Comparison of ENCODE assay signal across 17 cellular contexts in the genomic region with DNA sequence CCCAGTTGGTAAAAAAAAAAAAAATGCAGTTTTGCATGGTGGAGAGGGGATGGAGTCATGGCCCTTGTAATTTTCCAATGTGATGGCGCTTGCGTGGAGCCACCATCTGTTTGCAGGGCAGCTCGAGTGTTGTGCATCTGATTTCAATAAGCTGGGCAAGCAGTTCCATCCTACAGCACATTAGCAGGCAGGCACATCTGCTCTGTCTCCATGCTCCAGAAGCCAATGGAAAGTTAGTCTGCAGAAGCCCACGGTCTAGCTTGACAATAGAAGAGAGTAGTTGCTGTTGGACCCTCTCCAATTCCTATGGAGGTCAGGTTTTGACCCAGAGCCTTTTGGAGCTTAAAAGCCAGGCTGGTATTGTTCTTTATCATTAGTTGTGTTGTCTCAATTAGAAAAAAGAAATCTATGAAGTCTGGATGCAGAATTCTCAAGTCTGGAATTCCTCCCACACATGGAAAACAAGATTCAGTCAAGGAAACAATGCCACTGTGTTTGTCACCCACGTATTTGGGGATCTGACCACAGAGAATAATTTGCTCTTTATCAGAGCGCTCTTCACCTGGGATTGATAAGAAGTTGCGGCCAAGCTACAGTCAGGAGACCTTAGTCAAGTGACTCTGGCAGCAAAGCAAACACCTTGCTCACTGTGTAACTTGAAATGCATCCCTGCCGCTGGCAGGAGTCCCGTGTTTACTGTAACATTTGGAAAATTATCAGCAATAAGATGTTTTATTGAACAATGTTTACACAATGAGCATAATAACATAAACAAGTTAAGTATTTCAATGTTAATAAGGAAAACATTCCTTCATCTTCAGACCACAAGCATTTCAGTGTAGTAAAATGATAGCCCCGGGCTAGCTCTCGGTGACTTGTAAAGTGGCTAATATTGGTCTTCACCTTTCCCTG. TPM values are rescaled to one million over a fixed set of nuclear protein-coding genes. Genes with fewer than 3 reads are reported as not detected.
A peak's percentile ranks its signal among the peaks of the same experiment; 100 is the strongest.
DNase-seq lines count a peak whose midpoint lies in the region; ATAC-seq lines count a peak whose summit lies in the region.
"Had no signal": no experiment of that assay in that cellular context is flagged by ENCODE, and none has a peak within 500 bp of the region (broad histone marks: within the 10 kb centered on the region; RNA-seq: fewer than 3 reads in every experiment).

No MANE protein-coding gene starts in this region.

- ATAC-seq in T-helper 17 cell (no peak), GM21515 (IDR thresholded peaks at IDR 0.05; ENCODE audit: unreplicated experiment) (no peak)
- ATAC-seq: activated CD8-positive, alpha-beta T cell treated with anti-CD3 and anti-CD28 coated beads, Interleukin-2, amount 10 ng/mL, durations not matched to agents 7 days and 5 days; foreskin keratinocyte had no signal

- DNase-seq in NCI-H748 (lab: John Stamatoyannopoulos, UW; ENCODE audit: unreplicated experiment), result peak; percentile 59
- no peak for DNase-seq in NCI-H748 treated with DMSO at 0.1 percent for 48 hours (lab: John Stamatoyannopoulos, UW)
- DNase-seq in NCI-H2196 treated with DMSO at 0.1 percent for 48 hours (lab: John Stamatoyannopoulos, UW; ENCODE audit: unreplicated experiment), result peak; percentile 43
- peak; percentile 39 to 57 for DNase-seq in dermis microvascular lymphatic vessel endothelial cell (ENCODE audit: low read depth in 2 of 2)
- DNase-seq in activated T-helper 1 cell treated with anti-CD3 and anti-CD28 coated beads, Interleukin-12 subunit alpha, Interleukin-12 subunit beta, Interleukin-2, Interleukin-4 antibody, amounts not matched to agents 30 ng/mL and 10 ng/mL and 1 ng/mL, durations not matched to agents 14 hours and 24 hours and 36 hours (ENCODE audit: low spot score), result no peak
- DNase-seq in T-helper 17 cell, result no peak
- DNase-seq in activated T-cell treated with anti-CD3 and anti-CD28 coated beads, Interleukin-2, amount 50 U/mL, for 1 hour, result no peak
- DNase-seq: activated CD8-positive, alpha-beta T cell treated with anti-CD3 and anti-CD28 coated beads, Interleukin-2, amount 10 ng/mL, durations not matched to agents 7 days and 5 days; activated gamma-delta T cell; effector CD4-positive, alpha-beta T cell; foreskin keratinocyte; NCI-H526 treated with DMSO at 0.1 percent for 48 hours; nucleus accumbens; small intestine had no signal

- intact Hi-C loops in activated T-helper 1 cell treated with anti-CD3 and anti-CD28 coated beads, Interleukin-12 subunit alpha, Interleukin-12 subunit beta, Interleukin-2, Interleukin-4 antibody, amounts not matched to agents 30 ng/mL and 10 ng/mL and 1 ng/mL, durations not matched to agents 14 hours and 24 hours and 36 hours (cut with micrococcal nuclease), result no loop called here

- H3K4me3 Mint-ChIP-seq in activated T-helper 1 cell treated with anti-CD3 and anti-CD28 coated beads, Interleukin-12 subunit alpha, Interleukin-12 subunit beta, Interleukin-2, Interleukin-4 antibody, amounts not matched to agents 30 ng/mL and 10 ng/mL and 1 ng/mL, durations not matched to agents 14 hours and 24 hours and 36 hours, result no peak overlapping the region
- no peak overlapping the region for H3K4me3 Mint-ChIP-seq in T-helper 17 cell
- H3K4me3 Mint-ChIP-seq: activated CD8-positive, alpha-beta T cell treated with anti-CD3 and anti-CD28 coated beads, Interleukin-2, amount 10 ng/mL, durations not matched to agents 7 days and 5 days; stimulated activated naive CD8-positive, alpha-beta T cell treated with anti-CD3 and anti-CD28 coated beads, Interleukin-15, Interleukin-2, amounts not matched to agents 100 ng/mL and 50 ng/mL, for 24 hours had no signal

- H3K36me3 Mint-ChIP-seq in activated T-helper 1 cell treated with anti-CD3 and anti-CD28 coated beads, Interleukin-12 subunit alpha, Interleukin-12 subunit beta, Interleukin-2, Interleukin-4 antibody, amounts not matched to agents 30 ng/mL and 10 ng/mL and 1 ng/mL, durations not matched to agents 14 hours and 24 hours and 36 hours (ENCODE audit: low read depth), result no peaks in the 10 kb centered on the region
- peaks cover 2% of the 10 kb centered on the region for H3K36me3 Mint-ChIP-seq in T-helper 17 cell (ENCODE audit: low read depth)

- no peaks in the 10 kb centered on the region for H3K9me3 Mint-ChIP-seq in activated T-helper 1 cell treated with anti-CD3 and anti-CD28 coated beads, Interleukin-12 subunit alpha, Interleukin-12 subunit beta, Interleukin-2, Interleukin-4 antibody, amounts not matched to agents 30 ng/mL and 10 ng/mL and 1 ng/mL, durations not matched to agents 14 hours and 24 hours and 36 hours
- H3K9me3 Mint-ChIP-seq: stimulated activated naive CD8-positive, alpha-beta T cell treated with anti-CD3 and anti-CD28 coated beads, Interleukin-15, Interleukin-2, amounts not matched to agents 100 ng/mL and 50 ng/mL, for 24 hours had no signal

- no peaks in the 10 kb centered on the region for H3K27me3 Mint-ChIP-seq in activated T-helper 1 cell treated with anti-CD3 and anti-CD28 coated beads, Interleukin-12 subunit alpha, Interleukin-12 subunit beta, Interleukin-2, Interleukin-4 antibody, amounts not matched to agents 30 ng/mL and 10 ng/mL and 1 ng/mL, durations not matched to agents 14 hours and 24 hours and 36 hours (ENCODE audit: insufficient read depth)
- H3K27me3 Mint-ChIP-seq in T-helper 17 cell, result peaks cover 39% of the 10 kb centered on the region

- H3K27ac Mint-ChIP-seq in activated T-helper 1 cell treated with anti-CD3 and anti-CD28 coated beads, Interleukin-12 subunit alpha, Interleukin-12 subunit beta, Interleukin-2, Interleukin-4 antibody, amounts not matched to agents 30 ng/mL and 10 ng/mL and 1 ng/mL, durations not matched to agents 14 hours and 24 hours and 36 hours, result no peak overlapping the region
- H3K27ac Mint-ChIP-seq in T-helper 17 cell, result no peak overlapping the region
- H3K27ac Mint-ChIP-seq: activated CD8-positive, alpha-beta T cell treated with anti-CD3 and anti-CD28 coated beads, Interleukin-2, amount 10 ng/mL, durations not matched to agents 7 days and 5 days; stimulated activated naive CD8-positive, alpha-beta T cell treated with anti-CD3 and anti-CD28 coated beads, Interleukin-15, Interleukin-2, amounts not matched to agents 100 ng/mL and 50 ng/mL, for 24 hours had no signal

- no peaks in the 10 kb centered on the region for H3K4me1 Mint-ChIP-seq in activated T-helper 1 cell treated with anti-CD3 and anti-CD28 coated beads, Interleukin-12 subunit alpha, Interleukin-12 subunit beta, Interleukin-2, Interleukin-4 antibody, amounts not matched to agents 30 ng/mL and 10 ng/mL and 1 ng/mL, durations not matched to agents 14 hours and 24 hours and 36 hours (ENCODE audit: low read depth)
- no peaks in the 10 kb centered on the region for H3K4me1 Mint-ChIP-seq in T-helper 17 cell

- no peaks in the 10 kb centered on the region for H3K9me3 ChIP-seq in T-helper 17 cell (ENCODE audit: control insufficient read depth, low read length, poor library complexity, severe bottlenecking)

RNA-seq across cellular contexts. Expression of gene NGF, which starts 20.7 kb away (rescaled TPM):
- total RNA-seq in dermis microvascular lymphatic vessel endothelial cell, result 0.26 and 0.51 TPM in 2 replicates
- not detected in 2 replicates for total RNA-seq in activated T-helper 1 cell treated with anti-CD3 and anti-CD28 coated beads, Interleukin-12 subunit alpha, Interleukin-12 subunit beta, Interleukin-2, Interleukin-4 antibody, amounts not matched to agents 30 ng/mL and 10 ng/mL and 1 ng/mL, durations not matched to agents 14 hours and 24 hours and 36 hours
- total RNA-seq in T-helper 17 cell, result not detected
- total RNA-seq: activated CD8-positive, alpha-beta T cell treated with anti-CD3 and anti-CD28 coated beads, Interleukin-2, amount 10 ng/mL, durations not matched to agents 7 days and 5 days; LHCN-M2 had no signal

Comparison
In these comparisons a context has a peak if more than half of its experiments do, and no peak if none do; other contexts are left out.
1. DNase-seq: peak in NCI-H748 (single experiment), NCI-H2196 treated with DMSO at 0.1 percent for 48 hours (single experiment) and dermis microvascular lymphatic vessel endothelial cell (2 of 2); none in NCI-H748 treated with DMSO at 0.1 percent for 48 hours (single experiment), activated T-helper 1 cell treated with anti-CD3 and anti-CD28 coated beads, Interleukin-12 subunit alpha, Interleukin-12 subunit beta, Interleukin-2, Interleukin-4 antibody, amounts not matched to agents 30 ng/mL and 10 ng/mL and 1 ng/mL, durations not matched to agents 14 hours and 24 hours and 36 hours (single experiment), T-helper 17 cell (0 of 3) and activated T-cell treated with anti-CD3 and anti-CD28 coated beads, Interleukin-2, amount 50 U/mL, for 1 hour (single experiment).